18 cellular contexts compared by ENCODE assay signal in genomic region chr16:20726661-20727060, GRCh38. TPM values are rescaled to one million over a fixed set of nuclear protein-coding genes. Genes with fewer than 3 reads are reported as not detected.
DNase-seq lines count a peak whose midpoint lies in the region; ATAC-seq and TF ChIP-seq lines count a peak whose summit lies in the region.
"Had no signal": no experiment of that assay in that cellular context is flagged by ENCODE, and none has a peak within 500 bp of the region (broad histone marks: within the 10 kb centered on the region; RNA-seq: fewer than 3 reads in every experiment).

No MANE protein-coding gene starts in this region.

- intact Hi-C loops in upper lobe of right lung (cut with DNase I) (no loop called here), left ventricle myocardium superior (cut with micrococcal nuclease) (no loop called here)

- H3K4me3 ChIP-seq in WERI-Rb-1 (ENCODE audit: low read depth, low read length) = no peak overlapping the region
- H3K4me3 ChIP-seq in lung = no peak overlapping the region
- H3K4me3 ChIP-seq in upper lobe of right lung = no peak overlapping the region
- H3K4me3 ChIP-seq: BLaER1 treated with 17β-estradiol and CSF1 and Interleukin-3, amounts not matched to agents 10 nM and 100 nM had no signal

- no peak overlapping the region for H3K27ac ChIP-seq in WERI-Rb-1
- no peak overlapping the region for H3K27ac ChIP-seq in lung (ENCODE audit: low read depth in 1 of 2, low read length in 1 of 2)
- H3K27ac ChIP-seq in upper lobe of right lung = peak overlapping the region; percentile 8
- H3K27ac ChIP-seq: 22Rv1; BLaER1 treated with 17β-estradiol and CSF1 and Interleukin-3, amounts not matched to agents 10 nM and 100 nM had no signal

- H3K9me3 ChIP-seq in WERI-Rb-1 (ENCODE audit: severe bottlenecking) = no peaks in the 10 kb centered on the region
- no peaks in the 10 kb centered on the region for H3K9me3 ChIP-seq in lung (ENCODE audit: control insufficient read depth in 2 of 2, insufficient read depth in 1 of 2, low read length in 1 of 2)
- no peaks in the 10 kb centered on the region for H3K9me3 ChIP-seq in upper lobe of right lung
- H3K9me3 ChIP-seq: BLaER1 treated with 17β-estradiol and CSF1 and Interleukin-3, amounts not matched to agents 10 nM and 100 nM had no signal

- no peak for ATAC-seq in lung (ENCODE audit: insufficient read depth, low FRiP score)
- ATAC-seq in upper lobe of right lung = peak; percentile 83
- ATAC-seq in left ventricle myocardium superior = no peak

- peak; percentile 29 for DNase-seq in NCI-H82 (lab: John Stamatoyannopoulos, UW)
- DNase-seq in NCI-H82 treated with DMSO at 0.1 percent for 48 hours (lab: John Stamatoyannopoulos, UW; ENCODE audit: unreplicated experiment) = no peak
- DNase-seq in WERI-Rb-1 = peak; percentile 24
- peak; percentile 39 for DNase-seq in lung (ENCODE audit: low spot score)
- no peak for DNase-seq in upper lobe of right lung
- no peak for DNase-seq in NCI-H69 (lab: John Stamatoyannopoulos, UW)
- no peak for DNase-seq in T-helper 2 cell
- no peak for DNase-seq in left ventricle myocardium superior
- DNase-seq: CD4-positive, alpha-beta T cell; CD8-positive, alpha-beta memory T cell; DMS 273 treated with DMSO at 0.1 percent for 48 hours; DND-41; H7; HCEC 1CT had no signal

- no peaks in the 10 kb centered on the region for H3K4me1 ChIP-seq in lung (ENCODE audit: control insufficient read depth in 2 of 2, insufficient read depth in 2 of 2, low read length in 2 of 2)
- H3K4me1 ChIP-seq in upper lobe of right lung = no peaks in the 10 kb centered on the region
- H3K4me1 ChIP-seq: BLaER1 treated with 17β-estradiol and CSF1 and Interleukin-3, amounts not matched to agents 10 nM and 100 nM had no signal

- H3K27me3 ChIP-seq in WERI-Rb-1 (ENCODE audit: insufficient read depth, low read depth, severe bottlenecking) = no peaks in the 10 kb centered on the region
- no peaks in the 10 kb centered on the region for H3K27me3 ChIP-seq in lung (ENCODE audit: control insufficient read depth, insufficient read depth)
- no peaks in the 10 kb centered on the region for H3K27me3 ChIP-seq in upper lobe of right lung
- H3K27me3 ChIP-seq: BLaER1 treated with 17β-estradiol and CSF1 and Interleukin-3, amounts not matched to agents 10 nM and 100 nM had no signal

- H3K36me3 ChIP-seq in WERI-Rb-1 (no peaks in the 10 kb centered on the region), lung (ENCODE audit: control insufficient read depth in 2 of 2, insufficient read depth in 2 of 2, low read length in 2 of 2) (peaks cover 0 to 2% of the 10 kb centered on the region in 2 donors), upper lobe of right lung (no peaks in the 10 kb centered on the region)

- TF ChIP-seq CTCF in WERI-Rb-1 (IDR thresholded peaks at IDR 0.05; ENCODE audit: low read depth, low read length) = no peak
- no peak for TF ChIP-seq CTCF in lung (IDR thresholded peaks at IDR 0.05; ENCODE audit: control extremely low read depth, extremely low read depth)
- TF ChIP-seq CTCF in upper lobe of right lung (IDR thresholded peaks at IDR 0.05) = no peak

RNA-seq across cellular contexts. Expression of gene THUMPD1, which starts 15.0 kb away (rescaled TPM):
- total RNA-seq in lung (10 to 100 TPM; 33.2 to 64.1 TPM), upper lobe of right lung (40.7 TPM), left ventricle myocardium superior (17.5 TPM)
- 10 to 100 TPM; 16.2 to 19.5 TPM for polyA plus RNA-seq in lung

RNA-seq across cellular contexts. Expression of gene ACSM1, which starts 29.2 kb away (rescaled TPM):
- 1 to 10 TPM in 1 of 2 donors, under 1 TPM in 1; 0.20 to 1.1 TPM for total RNA-seq in lung
- polyA plus RNA-seq in lung = under 1 TPM; 0.24 to 0.33 TPM
- total RNA-seq in upper lobe of right lung = 0.52 TPM
- total RNA-seq in left ventricle myocardium superior = 0.22 TPM
- total RNA-seq: H1 had no signal
- polyA plus RNA-seq: AG04450 had no signal

RNA-seq across cellular contexts. Expression of gene ACSM3, which starts 37.2 kb away (rescaled TPM):
- 10 to 100 TPM; 23.0 to 31.6 TPM for total RNA-seq in lung
- polyA plus RNA-seq in lung = 10 to 100 TPM; 10.3 to 48.6 TPM
- total RNA-seq in upper lobe of right lung = 34.3 TPM
- 9.2 TPM for total RNA-seq in left ventricle myocardium superior

Comparison
In these comparisons a context has a peak if more than half of its experiments do, and no peak if none do; other contexts are left out.
1. DNase-seq: peak in NCI-H82 (single experiment), WERI-Rb-1 (single experiment) and lung (single experiment); none in NCI-H82 treated with DMSO at 0.1 percent for 48 hours (single experiment), upper lobe of right lung (single experiment), NCI-H69 (single experiment), T-helper 2 cell (0 of 5) and left ventricle myocardium superior (single experiment).